Comparison of ENCODE assay signal across 19 cellular contexts in genomic region chr14:37973031-37973908, GRCh38.
"Had no signal": no experiment of that assay in that cellular context is flagged by ENCODE, and none has a peak within 500 bp of the region (broad histone marks: within the 10 kb centered on the region; RNA-seq: fewer than 3 reads in every experiment).

No MANE protein-coding gene starts in this region.

- H3K36me3 ChIP-seq: brain microvascular endothelial cell, gastrocnemius medialis, heart right ventricle, left ventricle myocardium inferior, pancreas, tibial nerve had no signal

- H3K36me3 Mint-ChIP-seq: memory B cell had no signal

- H3K4me3 Mint-ChIP-seq: activated T-helper 17 cell treated with anti-CD3 and anti-CD28 coated beads, Interleukin-2, amount 50 U/mL, for 72 hours; central memory CD8-positive, alpha-beta T cell; memory B cell; naive thymus-derived CD8-positive, alpha-beta T cell had no signal

- H3K27me3 ChIP-seq: brain microvascular endothelial cell, gastrocnemius medialis, heart right ventricle, pancreas, tibial nerve had no signal

- H3K27me3 Mint-ChIP-seq: memory B cell had no signal

- H3K9me3 ChIP-seq: gastrocnemius medialis, heart right ventricle, left ventricle myocardium inferior, pancreas had no signal

- DNase-seq: activated CD4-positive, alpha-beta T cell treated with anti-CD3 and anti-CD28 coated beads for 1 hour; activated CD4-positive, alpha-beta T cell treated with anti-CD3 and anti-CD28 coated beads, Interleukin-2, amount 50 U/mL, for 4 hours; activated naive CD4-positive, alpha-beta T cell treated with Interleukin-2 at 50 U/mL for 16 hours; anterior cingulate cortex; brain microvascular endothelial cell; gastrocnemius medialis; heart right ventricle; left ventricle myocardium inferior; naive thymus-derived CD8-positive, alpha-beta T cell; pancreas; stimulated activated CD4-positive, alpha-beta T cell treated with anti-CD3 and anti-CD28 coated beads, Interleukin-15, amount 100 ng/mL, for 24 hours; stimulated activated CD4-positive, alpha-beta T cell treated with anti-CD3 and anti-CD28 coated beads, Interleukin-4, amount 100 ng/mL, for 24 hours; stimulated activated naive CD4-positive, alpha-beta T cell had no signal

- H3K4me1 Mint-ChIP-seq: activated T-helper 17 cell treated with anti-CD3 and anti-CD28 coated beads, Interleukin-2, amount 50 U/mL, for 72 hours; central memory CD8-positive, alpha-beta T cell; memory B cell had no signal

- H3K4me3 ChIP-seq: coronary artery, gastrocnemius medialis, heart right ventricle, left ventricle myocardium inferior, pancreas, tibial nerve had no signal

- H3K4me1 ChIP-seq: gastrocnemius medialis, heart right ventricle, left ventricle myocardium inferior, tibial nerve had no signal

- H3K27ac ChIP-seq: brain microvascular endothelial cell, coronary artery, gastrocnemius medialis, heart right ventricle, left ventricle myocardium inferior, pancreas, tibial nerve, VCaP had no signal

- ATAC-seq: activated T-helper 17 cell treated with anti-CD3 and anti-CD28 coated beads, Interleukin-2, amount 50 U/mL, for 72 hours; gastrocnemius medialis; heart right ventricle; naive thymus-derived CD8-positive, alpha-beta T cell; pancreas had no signal

- H3K27ac Mint-ChIP-seq: activated T-helper 17 cell treated with anti-CD3 and anti-CD28 coated beads, Interleukin-2, amount 50 U/mL, for 72 hours; memory B cell; naive thymus-derived CD8-positive, alpha-beta T cell had no signal

- H3K9me3 Mint-ChIP-seq: central memory CD8-positive, alpha-beta T cell had no signal
